16 cellular contexts compared by ENCODE assay signal in the genomic region with DNA sequence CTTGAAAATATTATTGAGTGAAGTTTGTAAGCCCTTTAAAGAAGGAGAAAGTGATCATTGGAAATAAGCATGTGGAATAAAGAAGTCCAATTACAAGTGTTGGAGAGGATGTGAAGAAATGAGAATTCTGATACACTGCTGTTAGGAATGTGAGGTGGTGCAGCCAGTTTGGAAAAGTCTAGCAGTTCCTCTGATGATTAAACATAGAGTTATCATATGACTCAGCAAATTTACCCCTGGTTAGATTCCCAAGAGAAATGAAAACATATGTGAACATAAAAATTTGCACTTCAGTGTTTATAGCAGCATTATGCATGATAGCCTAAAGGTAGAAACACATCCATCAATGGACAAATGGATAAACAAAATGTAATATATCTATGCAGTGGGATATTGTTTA.
DNase-seq lines count a peak whose midpoint lies in the region; ATAC-seq and TF ChIP-seq lines count a peak whose summit lies in the region.
"Had no signal": no experiment of that assay in that cellular context is flagged by ENCODE, and none has a peak within 500 bp of the region (broad histone marks: within the 10 kb centered on the region; RNA-seq: fewer than 3 reads in every experiment).

No MANE protein-coding gene starts in this region.

- peak; percentile 53 for DNase-seq in A172 (ENCODE audit: low spot score)
- peak; percentile 85 for DNase-seq in HCEC 1CT
- peak; percentile 77 for DNase-seq in amniotic epithelial cell (ENCODE audit: low read depth)
- peak; percentile 78 for DNase-seq in fibroblast of pulmonary artery (ENCODE audit: low read depth)
- no peak for DNase-seq in NCI-H2171 treated with DMSO at 0.1 percent for 48 hours (lab: John Stamatoyannopoulos, UW)
- no peak for DNase-seq in HUDEP-2 (lab: John Stamatoyannopoulos, UW; ENCODE audit: unreplicated experiment in 76 of 76)
- DNase-seq in OCI-M2 (lab: John Stamatoyannopoulos, UW; ENCODE audit: unreplicated experiment), result no peak
- DNase-seq: ACHN; activated gamma-delta T cell treated with Interleukin-2 at 50 U/mL for 16 hours; central memory CD4-positive, alpha-beta T cell; erythroblast; NCI-H1694; posterior cingulate gyrus; stimulated activated CD8-positive, alpha-beta memory T cell treated with anti-CD3 and anti-CD28 coated beads, Interleukin-4, amount 100 ng/mL, for 48 hours; transverse colon had no signal

- no peak for ATAC-seq in GM18907 (IDR thresholded peaks at IDR 0.05; ENCODE audit: unreplicated experiment)

- no peak for TF ChIP-seq CTCF in fibroblast of pulmonary artery (IDR thresholded peaks at IDR 0.05; ENCODE audit: low read length, missing control alignments)

- H3K4me3 ChIP-seq in fibroblast of pulmonary artery (replicated peaks; ENCODE audit: low read depth, low read length), result no peak overlapping the region
- H3K4me3 ChIP-seq: transverse colon had no signal

Comparison
In these comparisons a context has a peak if more than half of its experiments do, and no peak if none do; other contexts are left out.
1. DNase-seq: peak in A172 (single experiment), HCEC 1CT (single experiment), amniotic epithelial cell (single experiment) and fibroblast of pulmonary artery (single experiment); none in NCI-H2171 treated with DMSO at 0.1 percent for 48 hours (single experiment), HUDEP-2 (0 of 76) and OCI-M2 (single experiment).